Comparison of ENCODE assay signal across 1 cellular context in genomic region chr1:172532700-172533510, GRCh38.
A peak's percentile ranks its signal among the peaks of the same experiment; 100 is the strongest.
TF ChIP-seq lines count a peak whose summit lies in the region.

SUCO (plus strand) TSS chr1:172533150; CDS start chr1:172533436, 286 bp downstream.

TF ChIP-seq in K562, 482 proteins besides CTCF, POLR2A, EP300 and RAD21 (continued from another document and continues in another):
- TF ChIP-seq, protein P1, sequence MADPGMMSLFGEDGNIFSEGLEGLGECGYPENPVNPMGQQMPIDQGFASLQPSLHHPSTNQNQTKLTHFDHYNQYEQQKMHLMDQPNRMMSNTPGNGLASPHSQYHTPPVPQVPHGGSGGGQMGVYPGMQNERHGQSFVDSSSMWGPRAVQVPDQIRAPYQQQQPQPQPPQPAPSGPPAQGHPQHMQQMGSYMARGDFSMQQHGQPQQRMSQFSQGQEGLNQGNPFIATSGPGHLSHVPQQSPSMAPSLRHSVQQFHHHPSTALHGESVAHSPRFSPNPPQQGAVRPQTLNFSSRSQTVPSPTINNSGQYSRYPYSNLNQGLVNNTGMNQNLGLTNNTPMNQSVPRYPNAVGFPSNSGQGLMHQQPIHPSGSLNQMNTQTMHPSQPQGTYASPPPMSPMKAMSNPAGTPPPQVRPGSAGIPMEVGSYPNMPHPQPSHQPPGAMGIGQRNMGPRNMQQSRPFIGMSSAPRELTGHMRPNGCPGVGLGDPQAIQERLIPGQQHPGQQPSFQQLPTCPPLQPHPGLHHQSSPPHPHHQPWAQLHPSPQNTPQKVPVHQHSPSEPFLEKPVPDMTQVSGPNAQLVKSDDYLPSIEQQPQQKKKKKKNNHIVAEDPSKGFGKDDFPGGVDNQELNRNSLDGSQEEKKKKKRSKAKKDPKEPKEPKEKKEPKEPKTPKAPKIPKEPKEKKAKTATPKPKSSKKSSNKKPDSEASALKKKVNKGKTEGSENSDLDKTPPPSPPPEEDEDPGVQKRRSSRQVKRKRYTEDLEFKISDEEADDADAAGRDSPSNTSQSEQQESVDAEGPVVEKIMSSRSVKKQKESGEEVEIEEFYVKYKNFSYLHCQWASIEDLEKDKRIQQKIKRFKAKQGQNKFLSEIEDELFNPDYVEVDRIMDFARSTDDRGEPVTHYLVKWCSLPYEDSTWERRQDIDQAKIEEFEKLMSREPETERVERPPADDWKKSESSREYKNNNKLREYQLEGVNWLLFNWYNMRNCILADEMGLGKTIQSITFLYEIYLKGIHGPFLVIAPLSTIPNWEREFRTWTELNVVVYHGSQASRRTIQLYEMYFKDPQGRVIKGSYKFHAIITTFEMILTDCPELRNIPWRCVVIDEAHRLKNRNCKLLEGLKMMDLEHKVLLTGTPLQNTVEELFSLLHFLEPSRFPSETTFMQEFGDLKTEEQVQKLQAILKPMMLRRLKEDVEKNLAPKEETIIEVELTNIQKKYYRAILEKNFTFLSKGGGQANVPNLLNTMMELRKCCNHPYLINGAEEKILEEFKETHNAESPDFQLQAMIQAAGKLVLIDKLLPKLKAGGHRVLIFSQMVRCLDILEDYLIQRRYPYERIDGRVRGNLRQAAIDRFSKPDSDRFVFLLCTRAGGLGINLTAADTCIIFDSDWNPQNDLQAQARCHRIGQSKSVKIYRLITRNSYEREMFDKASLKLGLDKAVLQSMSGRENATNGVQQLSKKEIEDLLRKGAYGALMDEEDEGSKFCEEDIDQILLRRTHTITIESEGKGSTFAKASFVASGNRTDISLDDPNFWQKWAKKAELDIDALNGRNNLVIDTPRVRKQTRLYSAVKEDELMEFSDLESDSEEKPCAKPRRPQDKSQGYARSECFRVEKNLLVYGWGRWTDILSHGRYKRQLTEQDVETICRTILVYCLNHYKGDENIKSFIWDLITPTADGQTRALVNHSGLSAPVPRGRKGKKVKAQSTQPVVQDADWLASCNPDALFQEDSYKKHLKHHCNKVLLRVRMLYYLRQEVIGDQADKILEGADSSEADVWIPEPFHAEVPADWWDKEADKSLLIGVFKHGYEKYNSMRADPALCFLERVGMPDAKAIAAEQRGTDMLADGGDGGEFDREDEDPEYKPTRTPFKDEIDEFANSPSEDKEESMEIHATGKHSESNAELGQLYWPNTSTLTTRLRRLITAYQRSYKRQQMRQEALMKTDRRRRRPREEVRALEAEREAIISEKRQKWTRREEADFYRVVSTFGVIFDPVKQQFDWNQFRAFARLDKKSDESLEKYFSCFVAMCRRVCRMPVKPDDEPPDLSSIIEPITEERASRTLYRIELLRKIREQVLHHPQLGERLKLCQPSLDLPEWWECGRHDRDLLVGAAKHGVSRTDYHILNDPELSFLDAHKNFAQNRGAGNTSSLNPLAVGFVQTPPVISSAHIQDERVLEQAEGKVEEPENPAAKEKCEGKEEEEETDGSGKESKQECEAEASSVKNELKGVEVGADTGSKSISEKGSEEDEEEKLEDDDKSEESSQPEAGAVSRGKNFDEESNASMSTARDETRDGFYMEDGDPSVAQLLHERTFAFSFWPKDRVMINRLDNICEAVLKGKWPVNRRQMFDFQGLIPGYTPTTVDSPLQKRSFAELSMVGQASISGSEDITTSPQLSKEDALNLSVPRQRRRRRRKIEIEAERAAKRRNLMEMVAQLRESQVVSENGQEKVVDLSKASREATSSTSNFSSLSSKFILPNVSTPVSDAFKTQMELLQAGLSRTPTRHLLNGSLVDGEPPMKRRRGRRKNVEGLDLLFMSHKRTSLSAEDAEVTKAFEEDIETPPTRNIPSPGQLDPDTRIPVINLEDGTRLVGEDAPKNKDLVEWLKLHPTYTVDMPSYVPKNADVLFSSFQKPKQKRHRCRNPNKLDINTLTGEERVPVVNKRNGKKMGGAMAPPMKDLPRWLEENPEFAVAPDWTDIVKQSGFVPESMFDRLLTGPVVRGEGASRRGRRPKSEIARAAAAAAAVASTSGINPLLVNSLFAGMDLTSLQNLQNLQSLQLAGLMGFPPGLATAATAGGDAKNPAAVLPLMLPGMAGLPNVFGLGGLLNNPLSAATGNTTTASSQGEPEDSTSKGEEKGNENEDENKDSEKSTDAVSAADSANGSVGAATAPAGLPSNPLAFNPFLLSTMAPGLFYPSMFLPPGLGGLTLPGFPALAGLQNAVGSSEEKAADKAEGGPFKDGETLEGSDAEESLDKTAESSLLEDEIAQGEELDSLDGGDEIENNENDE (IDR thresholded peaks at IDR 0.05; ENCODE audit: low read depth, low read length): no peak
- no peak for TF ChIP-seq ZNF707 (CRISPR knock-in tag; conservative IDR thresholded peaks at IDR 0.05)
- TF ChIP-seq JUN (IDR thresholded peaks at IDR 0.05; ENCODE audit: borderline replicate concordance, low read depth, low read length): no peak; the same call in 1 of the 2 replicates
- TF ChIP-seq JUN (CRISPR knock-in tag; IDR thresholded peaks at IDR 0.05; ENCODE audit: borderline replicate concordance): 0 out of 2 replicates have a peak, but pooled peaks have one; percentile 84
- TF ChIP-seq, protein P2, sequence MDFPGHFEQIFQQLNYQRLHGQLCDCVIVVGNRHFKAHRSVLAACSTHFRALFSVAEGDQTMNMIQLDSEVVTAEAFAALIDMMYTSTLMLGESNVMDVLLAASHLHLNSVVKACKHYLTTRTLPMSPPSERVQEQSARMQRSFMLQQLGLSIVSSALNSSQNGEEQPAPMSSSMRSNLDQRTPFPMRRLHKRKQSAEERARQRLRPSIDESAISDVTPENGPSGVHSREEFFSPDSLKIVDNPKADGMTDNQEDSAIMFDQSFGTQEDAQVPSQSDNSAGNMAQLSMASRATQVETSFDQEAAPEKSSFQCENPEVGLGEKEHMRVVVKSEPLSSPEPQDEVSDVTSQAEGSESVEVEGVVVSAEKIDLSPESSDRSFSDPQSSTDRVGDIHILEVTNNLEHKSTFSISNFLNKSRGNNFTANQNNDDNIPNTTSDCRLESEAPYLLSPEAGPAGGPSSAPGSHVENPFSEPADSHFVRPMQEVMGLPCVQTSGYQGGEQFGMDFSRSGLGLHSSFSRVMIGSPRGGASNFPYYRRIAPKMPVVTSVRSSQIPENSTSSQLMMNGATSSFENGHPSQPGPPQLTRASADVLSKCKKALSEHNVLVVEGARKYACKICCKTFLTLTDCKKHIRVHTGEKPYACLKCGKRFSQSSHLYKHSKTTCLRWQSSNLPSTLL (IDR thresholded peaks at IDR 0.05): no peak
- TF ChIP-seq ETV1 (tag; conservative IDR thresholded peaks at IDR 0.05; ENCODE audit: low read depth): peak; percentile 38; the same call in 1 of the 2 replicates
- no peak for TF ChIP-seq ZNF449 (CRISPR knock-in tag; IDR thresholded peaks at IDR 0.05)
- TF ChIP-seq RBM25 (IDR thresholded peaks at IDR 0.05; ENCODE audit: low read depth, low read length, severe bottlenecking): peak; percentile 96
- TF ChIP-seq, protein P3, sequence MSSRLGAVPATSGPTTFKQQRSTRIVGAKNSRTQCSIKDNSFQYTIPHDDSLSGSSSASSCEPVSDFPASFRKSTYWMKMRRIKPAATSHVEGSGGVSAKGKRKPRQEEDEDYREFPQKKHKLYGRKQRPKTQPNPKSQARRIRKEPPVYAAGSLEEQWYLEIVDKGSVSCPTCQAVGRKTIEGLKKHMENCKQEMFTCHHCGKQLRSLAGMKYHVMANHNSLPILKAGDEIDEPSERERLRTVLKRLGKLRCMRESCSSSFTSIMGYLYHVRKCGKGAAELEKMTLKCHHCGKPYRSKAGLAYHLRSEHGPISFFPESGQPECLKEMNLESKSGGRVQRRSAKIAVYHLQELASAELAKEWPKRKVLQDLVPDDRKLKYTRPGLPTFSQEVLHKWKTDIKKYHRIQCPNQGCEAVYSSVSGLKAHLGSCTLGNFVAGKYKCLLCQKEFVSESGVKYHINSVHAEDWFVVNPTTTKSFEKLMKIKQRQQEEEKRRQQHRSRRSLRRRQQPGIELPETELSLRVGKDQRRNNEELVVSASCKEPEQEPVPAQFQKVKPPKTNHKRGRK (tag; IDR thresholded peaks at IDR 0.05): no peak
- TF ChIP-seq NCOA2 (IDR thresholded peaks at IDR 0.05; ENCODE audit: partially characterized antibody in 2 of 2): no peak
- TF ChIP-seq ZNF134 (CRISPR knock-in tag; conservative IDR thresholded peaks at IDR 0.05): no peak
- TF ChIP-seq HNRNPUL1 (IDR thresholded peaks at IDR 0.05; ENCODE audit: low read length): no peak
- TF ChIP-seq GATAD2A (IDR thresholded peaks at IDR 0.05): 0 out of 2 replicates have a peak, but pooled peaks have one; percentile 62
- TF ChIP-seq ZBTB49 (CRISPR knock-in tag; IDR thresholded peaks at IDR 0.05; ENCODE audit: borderline replicate concordance): no peak
- TF ChIP-seq CREB3 (tag; conservative IDR thresholded peaks at IDR 0.05; ENCODE audit: low read depth): no peak
- TF ChIP-seq ZFP30 (CRISPR knock-in tag; IDR thresholded peaks at IDR 0.05; ENCODE audit: borderline replicate concordance): no peak
- peak; percentile 65 for TF ChIP-seq ZNF239 (CRISPR knock-in tag; IDR thresholded peaks at IDR 0.05)
- TF ChIP-seq ZC3H11A (IDR thresholded peaks at IDR 0.05; ENCODE audit: low read depth, low read length): no peak
- TF ChIP-seq MECOM (CRISPR knock-in tag; IDR thresholded peaks at IDR 0.05): no peak
- peak; percentile 77; the same call in 1 of the 2 replicates for TF ChIP-seq BRD4 (IDR thresholded peaks at IDR 0.05)
- no peak for TF ChIP-seq SRSF7 (optimal IDR thresholded peaks at IDR 0.05; ENCODE audit: low read depth, low read length)
- no peak for TF ChIP-seq FOS (IDR thresholded peaks at IDR 0.05; ENCODE audit: extremely low read depth, insufficient read length)
- TF ChIP-seq ARHGAP35 (IDR thresholded peaks at IDR 0.05; ENCODE audit: partially characterized antibody): no peak
- TF ChIP-seq POLR3G (IDR thresholded peaks at IDR 0.05; ENCODE audit: extremely low read depth, insufficient read length, insufficient replicate concordance): no peak
- peak; percentile 86 for TF ChIP-seq NFIC (IDR thresholded peaks at IDR 0.05)
- no peak; the same call in 1 of the 2 replicates for TF ChIP-seq ZNF175 (CRISPR knock-in tag; IDR thresholded peaks at IDR 0.05; ENCODE audit: low read depth)
- TF ChIP-seq HIVEP1 (CRISPR knock-in tag; IDR thresholded peaks at IDR 0.05): peak; percentile 62; the same call in 1 of the 2 replicates
- no peak for TF ChIP-seq MAFG (tag; conservative IDR thresholded peaks at IDR 0.05)
- peak; percentile 85 for TF ChIP-seq SMAD3 (CRISPR knock-in tag; conservative IDR thresholded peaks at IDR 0.05)
- no peak; the same call in 1 of the 2 replicates for TF ChIP-seq ARID1B (IDR thresholded peaks at IDR 0.05)
- TF ChIP-seq SMAD2 (IDR thresholded peaks at IDR 0.05; ENCODE audit: low read depth, low read length): no peak
- no peak for TF ChIP-seq GTF2F1 (IDR thresholded peaks at IDR 0.05; ENCODE audit: low read depth, low read length)
- TF ChIP-seq ATF1 (CRISPR knock-in tag; IDR thresholded peaks at IDR 0.05): no peak; the same call in 1 of the 2 replicates
- TF ChIP-seq ATF1 (tag; IDR thresholded peaks at IDR 0.05): peak; percentile 97
- no peak for TF ChIP-seq FOXM1 (IDR thresholded peaks at IDR 0.05; ENCODE audit: low read depth)
- peak; percentile 88 for TF ChIP-seq FOXM1 (CRISPR knock-in tag; IDR thresholded peaks at IDR 0.05; ENCODE audit: low read depth)
- TF ChIP-seq BRF1 (IDR thresholded peaks at IDR 0.05; ENCODE audit: borderline replicate concordance, extremely low read depth, insufficient read length): no peak
- no peak for TF ChIP-seq KLF1 (tag; IDR thresholded peaks at IDR 0.05)
- TF ChIP-seq ZNF583 (CRISPR knock-in tag; IDR thresholded peaks at IDR 0.05): peak; percentile 83
- TF ChIP-seq SMC3 (conservative IDR thresholded peaks at IDR 0.05; ENCODE audit: insufficient read depth, low read depth, low read length): 0 out of 2 replicates have a peak, but pooled peaks have one; percentile 11
- TF ChIP-seq ZNF589 (CRISPR knock-in tag; IDR thresholded peaks at IDR 0.05; ENCODE audit: low read depth): no peak
- TF ChIP-seq, protein P4, sequence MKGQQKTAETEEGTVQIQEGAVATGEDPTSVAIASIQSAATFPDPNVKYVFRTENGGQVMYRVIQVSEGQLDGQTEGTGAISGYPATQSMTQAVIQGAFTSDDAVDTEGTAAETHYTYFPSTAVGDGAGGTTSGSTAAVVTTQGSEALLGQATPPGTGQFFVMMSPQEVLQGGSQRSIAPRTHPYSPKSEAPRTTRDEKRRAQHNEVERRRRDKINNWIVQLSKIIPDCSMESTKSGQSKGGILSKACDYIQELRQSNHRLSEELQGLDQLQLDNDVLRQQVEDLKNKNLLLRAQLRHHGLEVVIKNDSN (CRISPR knock-in tag; IDR thresholded peaks at IDR 0.05): no peak
- TF ChIP-seq ILK (tag; IDR thresholded peaks at IDR 0.05; ENCODE audit: borderline replicate concordance, low read depth): no peak
- no peak for TF ChIP-seq NR3C1 (CRISPR knock-in tag; IDR thresholded peaks at IDR 0.05)
- peak; percentile 33 to 91 (median 82) for TF ChIP-seq YY1 (IDR thresholded peaks at IDR 0.05; ENCODE audit: borderline replicate concordance in 1 of 3, control insufficient read depth in 1 of 3, extremely low read depth in 1 of 3, insufficient read depth in 3 of 3, insufficient read length in 1 of 3, insufficient replicate concordance in 2 of 3, low read depth in 1 of 3, low read length in 2 of 3)
- TF ChIP-seq RBM34 (IDR thresholded peaks at IDR 0.05; ENCODE audit: borderline replicate concordance, insufficient read depth, low read length): peak; percentile 89; the same call in 1 of the 2 replicates
- TF ChIP-seq XRCC3 (IDR thresholded peaks at IDR 0.05): no peak
